In the genomic region with DNA sequence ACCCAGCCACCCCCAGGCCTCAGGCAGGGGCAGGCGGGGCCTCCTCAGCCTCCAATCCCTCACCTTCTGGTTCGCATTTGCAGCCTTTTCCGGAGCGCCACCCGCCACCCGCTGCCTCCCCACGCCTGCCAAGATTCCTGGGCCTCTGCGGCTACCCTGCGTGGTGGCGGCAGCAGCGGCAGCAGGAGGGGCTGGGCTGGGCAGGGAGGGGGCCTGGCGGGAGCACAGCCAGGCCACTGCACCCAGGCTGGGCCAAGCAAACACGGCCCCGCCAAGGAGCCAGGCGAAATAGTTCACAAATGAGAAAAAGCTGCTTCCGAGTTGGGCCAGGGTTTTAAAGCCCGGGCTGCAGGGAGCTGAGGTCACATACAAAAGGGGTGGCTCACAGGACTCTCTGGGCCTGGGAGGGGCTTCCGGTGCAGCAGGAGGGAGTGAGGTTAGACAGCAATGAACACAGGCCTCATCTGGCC, we compare ENCODE assay signal across 12 cellular contexts. TPM values are rescaled to one million over a fixed set of nuclear protein-coding genes. Genes with fewer than 3 reads are reported as not detected.
DNase-seq lines count a peak whose midpoint lies in the region; ATAC-seq and TF ChIP-seq lines count a peak whose summit lies in the region.
"Had no signal": no experiment of that assay in that cellular context is flagged by ENCODE, and none has a peak within 500 bp of the region (broad histone marks: within the 10 kb centered on the region; RNA-seq: fewer than 3 reads in every experiment).

No MANE protein-coding gene starts in this region.

- no peak overlapping the region for H3K4me3 Mint-ChIP-seq in mesothelial cell of epicardium
- H3K4me3 Mint-ChIP-seq: activated T-cell treated with anti-CD3 and anti-CD28 coated beads, Interleukin-2, amount 50 U/mL, for 4 hours had no signal

- H3K27ac Mint-ChIP-seq in mesothelial cell of epicardium, result peak overlapping the region; percentile 30

- no peak overlapping the region for H3K27ac ChIP-seq in colonic mucosa
- H3K27ac ChIP-seq: testis had no signal

- no peaks in the 10 kb centered on the region for H3K27me3 ChIP-seq in colonic mucosa
- H3K27me3 ChIP-seq: testis had no signal

- intact Hi-C loops in Right ventricle myocardium inferior (cut with DNase I) (no loop called here), cardiac septum (cut with DNase I) (no loop called here), colonic mucosa (cut with DNase I) (no loop called here)

- H3K4me1 Mint-ChIP-seq in mesothelial cell of epicardium, result peaks cover 10% of the 10 kb centered on the region

- no peaks in the 10 kb centered on the region for H3K4me1 ChIP-seq in colonic mucosa

- H3K36me3 Mint-ChIP-seq in mesothelial cell of epicardium, result no peaks in the 10 kb centered on the region

- no peak for DNase-seq in Right ventricle myocardium inferior (ENCODE audit: missing footprints)
- DNase-seq in cardiac septum (ENCODE audit: low spot score), result no peak
- DNase-seq in colonic mucosa, result peak; percentile 17
- no peak for DNase-seq in mesothelial cell of epicardium (ENCODE audit: low spot score in 2 of 2, unreplicated experiment in 2 of 2)
- no peak for DNase-seq in DMS79 treated with DMSO at 0.1 percent for 48 hours (lab: John Stamatoyannopoulos, UW)
- DNase-seq in DMS53 (lab: John Stamatoyannopoulos, UW), result no peak
- no peak for DNase-seq in NCI-H2196 treated with DMSO at 0.1 percent for 48 hours (lab: John Stamatoyannopoulos, UW; ENCODE audit: unreplicated experiment)
- DNase-seq: activated T-cell treated with anti-CD3 and anti-CD28 coated beads, Interleukin-2, amount 50 U/mL, for 4 hours; NCI-H2171 treated with DMSO at 0.1 percent for 48 hours; testis had no signal

- no peaks in the 10 kb centered on the region for H3K36me3 ChIP-seq in colonic mucosa

- H3K27me3 Mint-ChIP-seq in mesothelial cell of epicardium (ENCODE audit: low read depth), result no peaks in the 10 kb centered on the region

- H3K9ac ChIP-seq in colonic mucosa (ENCODE audit: low read depth in 2 of 2, low read length in 2 of 2), result no peak overlapping the region

- H3K9me3 ChIP-seq in colonic mucosa, result no peaks in the 10 kb centered on the region
- H3K9me3 ChIP-seq: testis had no signal

- ATAC-seq in Right ventricle myocardium inferior, result peak; percentile 65
- no peak for ATAC-seq in HG03521 (IDR thresholded peaks at IDR 0.05; ENCODE audit: unreplicated experiment)
- ATAC-seq: activated T-cell treated with anti-CD3 and anti-CD28 coated beads, Interleukin-2, amount 50 U/mL, for 4 hours had no signal

- TF ChIP-seq CTCF in colonic mucosa (IDR thresholded peaks at IDR 0.05) (no peak), mesothelial cell of epicardium (IDR thresholded peaks at IDR 0.05; ENCODE audit: unreplicated experiment) (no peak)

- H3K9me3 Mint-ChIP-seq in mesothelial cell of epicardium, result no peaks in the 10 kb centered on the region
- H3K9me3 Mint-ChIP-seq: activated T-cell treated with anti-CD3 and anti-CD28 coated beads, Interleukin-2, amount 50 U/mL, for 4 hours had no signal

- H3K4me3 ChIP-seq in colonic mucosa, result no peak overlapping the region
- H3K4me3 ChIP-seq: testis had no signal

RNA-seq across cellular contexts. Expression of gene COL8A2, which starts 9.8 kb away (rescaled TPM):
- total RNA-seq in Right ventricle myocardium inferior (1.0 TPM), cardiac septum (1.7 TPM), colonic mucosa (1 to 10 TPM; 1.1 to 2.1 TPM), mesothelial cell of epicardium (9.0 to 10.5 TPM (median 10.4 TPM) in 3 replicates)
- total RNA-seq: T-helper 2 cell treated with Interferon-gamma antibody and Interleukin-4, amounts not matched to agents 100 ng/mL and 5 ng/mL, for 36 hours had no signal

RNA-seq across cellular contexts. Expression of gene ADPRS, which starts 26.5 kb away (rescaled TPM):
- total RNA-seq in Right ventricle myocardium inferior (18.1 TPM), cardiac septum (17.6 TPM), colonic mucosa (10 to 100 TPM; 30.4 to 33.0 TPM), mesothelial cell of epicardium (31.6 to 33.3 TPM (median 32.6 TPM) in 3 replicates)

RNA-seq across cellular contexts. Expression of gene TEKT2, which starts 31.3 kb away (rescaled TPM):
- total RNA-seq in Right ventricle myocardium inferior (not detected), cardiac septum (not detected), colonic mucosa (under 1 TPM in 1 of 2 donors, not detected in 1; 0.13 TPM), mesothelial cell of epicardium (2.6 to 3.6 TPM (median 3.2 TPM) in 3 replicates)
- total RNA-seq: T-helper 2 cell treated with Interferon-gamma antibody and Interleukin-4, amounts not matched to agents 100 ng/mL and 5 ng/mL, for 36 hours had no signal

RNA-seq across cellular contexts. Expression of gene TRAPPC3, which starts 34.1 kb away (rescaled TPM):
- total RNA-seq in Right ventricle myocardium inferior (53.9 TPM), cardiac septum (47.9 TPM), colonic mucosa (10 to 100 TPM; 59.0 to 60.6 TPM), mesothelial cell of epicardium (64.8 to 68.5 TPM (median 68.5 TPM) in 3 replicates)

RNA-seq across cellular contexts. Expression of gene MAP7D1, which starts 40.7 kb away (rescaled TPM):
- 383 TPM for total RNA-seq in Right ventricle myocardium inferior
- total RNA-seq in cardiac septum, result 262 TPM
- 10 to 100 TPM; 37.7 to 50.0 TPM for total RNA-seq in colonic mucosa
- 97.8 to 103 TPM (median 101 TPM) in 3 replicates for total RNA-seq in mesothelial cell of epicardium
